ENCODE assay signal across 8 cellular contexts in the genomic region with DNA sequence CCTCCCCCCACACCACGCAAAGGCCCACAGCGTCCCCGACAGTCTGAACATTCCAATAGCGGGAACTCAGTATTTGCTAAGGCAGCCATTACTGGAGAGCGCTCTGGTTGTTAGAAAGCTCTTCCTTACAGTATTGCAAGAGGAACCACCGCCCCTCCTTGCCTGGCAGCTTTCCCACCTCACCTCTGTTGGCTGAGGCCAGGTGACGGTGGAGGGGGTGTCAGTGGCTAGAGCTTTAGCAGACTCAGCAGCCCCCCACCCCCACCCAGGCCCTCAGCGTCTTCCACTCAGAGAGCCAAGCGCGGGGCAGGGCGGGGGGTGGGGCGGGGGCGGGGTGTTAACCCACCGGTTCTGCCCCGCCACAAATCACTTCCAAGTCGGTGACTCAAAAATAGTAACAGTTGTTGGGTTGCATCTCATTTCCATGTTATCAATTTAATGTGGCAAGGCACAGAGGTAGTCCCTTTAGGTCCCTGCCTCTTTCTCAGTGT. TPM values are rescaled to one million over a fixed set of nuclear protein-coding genes. Genes with fewer than 3 reads are reported as not detected.
DNase-seq lines count a peak whose midpoint lies in the region; ATAC-seq and TF ChIP-seq lines count a peak whose summit lies in the region.

No MANE protein-coding gene starts in this region.

- H3K4me3 ChIP-seq in right cardiac atrium (ENCODE audit: low read length) = peak overlapping the region; percentile 26
- H3K4me3 ChIP-seq in gastrocnemius medialis = peak overlapping the region; percentile 70 to 97 (median 75)

- H3K27ac ChIP-seq in right cardiac atrium (ENCODE audit: low read length) (peak overlapping the region; percentile 88), gastrocnemius medialis (peak overlapping the region; percentile 93 to 99 (median 96))

- DNase-seq in ACHN (peak; percentile 24), GM20000 (ENCODE audit: low spot score) (peak; percentile 62), NCI-H526 (lab: John Stamatoyannopoulos, UW) (peak; percentile 31 to 80), right cardiac atrium (peak in 1 of 3 donors; percentile 72), gastrocnemius medialis (peak in 1 of 2 donors; percentile 61)
- peak; percentile 48 for DNase-seq in activated naive CD4-positive, alpha-beta T cell treated with anti-CD3 and anti-CD28 coated beads, Interleukin-2, amount 50 U/mL, for 16 hours

- WGBS in right cardiac atrium = 5% methylated on average over 16 of the region's 16 CpGs

- H3K4me1 ChIP-seq in right cardiac atrium (ENCODE audit: control insufficient read depth, insufficient read depth, low read length) (peaks cover 8% of the 10 kb centered on the region), gastrocnemius medialis (peaks cover 60 to 73% of the 10 kb centered on the region in 2 donors)

- intact Hi-C loops in right cardiac atrium (cut with DNase I) (loop anchor here in 3 of 4 donors (2.0 to 10.0 kb wide), 4 partner anchors 72 to 102 kb away; a partner anchor contains a TSS), gastrocnemius medialis (cut with DNase I; ENCODE audit: low total_unique reads) (loop anchor here (1.0 to 2.0 kb wide), 3 partner anchors 18 to 101 kb away; a partner anchor contains a TSS)

- H3K9me3 ChIP-seq in right cardiac atrium (ENCODE audit: control insufficient read depth, low read length) (no peaks in the 10 kb centered on the region), gastrocnemius medialis (no peaks in the 10 kb centered on the region)

- in situ Hi-C loops in ACHN (cut with HindIII; ENCODE audit: low pct_ligation_motif_present, low pct_unique_long_range_greater_than_20kb, low sequenced_read_pairs) = no loop called here
- in situ Hi-C loops in gastrocnemius medialis (cut with MboI; ENCODE audit: low sequenced_read_pairs in 4 of 4) = loop anchor here in 3 of 4 donors (10.0 to 25.0 kb wide), 2 partner anchors 64 to 92 kb away; a partner anchor contains a TSS

- no peaks in the 10 kb centered on the region for H3K27me3 ChIP-seq in right cardiac atrium (ENCODE audit: control insufficient read depth, insufficient read depth)
- no peaks in the 10 kb centered on the region for H3K27me3 ChIP-seq in gastrocnemius medialis

- ATAC-seq in right cardiac atrium = no peak
- ATAC-seq in gastrocnemius medialis = no peak
- ATAC-seq in GM18520 (IDR thresholded peaks at IDR 0.05; ENCODE audit: unreplicated experiment) = no peak
- ATAC-seq in HG03432 (IDR thresholded peaks at IDR 0.05; ENCODE audit: unreplicated experiment) = no peak

- no peaks in the 10 kb centered on the region for H3K36me3 ChIP-seq in gastrocnemius medialis

- TF ChIP-seq CTCF in GM20000 (IDR thresholded peaks at IDR 0.05; ENCODE audit: extremely low read depth, missing control alignments) = no peak
- no peak for TF ChIP-seq CTCF in gastrocnemius medialis (IDR thresholded peaks at IDR 0.05 in 4 of 5, conservative IDR thresholded peaks at IDR 0.05 in 1 of 5)

- no peak for TF ChIP-seq POLR2A in gastrocnemius medialis (IDR thresholded peaks at IDR 0.05)

RNA-seq across cellular contexts. Expression of a gene that starts 2.3 kb away (rescaled TPM):
- total RNA-seq in right cardiac atrium (10 to 100 TPM; 14.4 to 30.8 (median 23.9) TPM), gastrocnemius medialis (10 to 100 TPM; 13.4 to 36.0 (median 31.3) TPM)
- polyA plus RNA-seq in right cardiac atrium = 23.0 TPM

RNA-seq across cellular contexts. Expression of a gene that starts 2.6 kb away (rescaled TPM):
- total RNA-seq in right cardiac atrium (1 to 10 TPM; 1.8 to 2.9 (median 2.5) TPM), gastrocnemius medialis (1 to 10 TPM; 2.0 to 4.6 (median 4.0) TPM)
- 2.6 TPM for polyA plus RNA-seq in right cardiac atrium

RNA-seq across cellular contexts. Expression of a gene that starts 3.3 kb away (rescaled TPM):
- total RNA-seq in right cardiac atrium (1 to 10 TPM; 4.6 to 9.9 (median 7.1) TPM), gastrocnemius medialis (under 1 TPM; 0.22 to 0.41 (median 0.40) TPM)
- polyA plus RNA-seq in right cardiac atrium = 4.6 TPM

RNA-seq across cellular contexts. Expression of a gene that starts 20.0 kb away (rescaled TPM):
- 10 to 100 TPM; 11.6 to 21.3 (median 18.4) TPM for total RNA-seq in right cardiac atrium
- polyA plus RNA-seq in right cardiac atrium = 19.8 TPM
- total RNA-seq in gastrocnemius medialis = 1 to 10 TPM; 3.9 to 5.2 (median 4.2) TPM
